ENCODE assay signal across 1 cellular context in genomic region chr18:90396-91193, GRCh38.
TF ChIP-seq lines count a peak whose summit lies in the region.
"Not testable (repeated sequence)": the region's sequence is repeated elsewhere in the genome, so short reads cannot be mapped to it uniquely, and the experiment has no call there.

No MANE protein-coding gene starts in this region.

TF ChIP-seq in HepG2, 621 proteins besides CTCF, POLR2A, EP300 and RAD21 (continued from another document and continues in another):
- TF ChIP-seq, protein P1, sequence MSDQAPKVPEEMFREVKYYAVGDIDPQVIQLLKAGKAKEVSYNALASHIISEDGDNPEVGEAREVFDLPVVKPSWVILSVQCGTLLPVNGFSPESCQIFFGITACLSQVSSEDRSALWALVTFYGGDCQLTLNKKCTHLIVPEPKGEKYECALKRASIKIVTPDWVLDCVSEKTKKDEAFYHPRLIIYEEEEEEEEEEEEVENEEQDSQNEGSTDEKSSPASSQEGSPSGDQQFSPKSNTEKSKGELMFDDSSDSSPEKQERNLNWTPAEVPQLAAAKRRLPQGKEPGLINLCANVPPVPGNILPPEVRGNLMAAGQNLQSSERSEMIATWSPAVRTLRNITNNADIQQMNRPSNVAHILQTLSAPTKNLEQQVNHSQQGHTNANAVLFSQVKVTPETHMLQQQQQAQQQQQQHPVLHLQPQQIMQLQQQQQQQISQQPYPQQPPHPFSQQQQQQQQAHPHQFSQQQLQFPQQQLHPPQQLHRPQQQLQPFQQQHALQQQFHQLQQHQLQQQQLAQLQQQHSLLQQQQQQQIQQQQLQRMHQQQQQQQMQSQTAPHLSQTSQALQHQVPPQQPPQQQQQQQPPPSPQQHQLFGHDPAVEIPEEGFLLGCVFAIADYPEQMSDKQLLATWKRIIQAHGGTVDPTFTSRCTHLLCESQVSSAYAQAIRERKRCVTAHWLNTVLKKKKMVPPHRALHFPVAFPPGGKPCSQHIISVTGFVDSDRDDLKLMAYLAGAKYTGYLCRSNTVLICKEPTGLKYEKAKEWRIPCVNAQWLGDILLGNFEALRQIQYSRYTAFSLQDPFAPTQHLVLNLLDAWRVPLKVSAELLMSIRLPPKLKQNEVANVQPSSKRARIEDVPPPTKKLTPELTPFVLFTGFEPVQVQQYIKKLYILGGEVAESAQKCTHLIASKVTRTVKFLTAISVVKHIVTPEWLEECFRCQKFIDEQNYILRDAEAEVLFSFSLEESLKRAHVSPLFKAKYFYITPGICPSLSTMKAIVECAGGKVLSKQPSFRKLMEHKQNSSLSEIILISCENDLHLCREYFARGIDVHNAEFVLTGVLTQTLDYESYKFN (CRISPR knock-in tag; conservative IDR thresholded peaks at IDR 0.05), result peak; percentile 85
- TF ChIP-seq, protein P2, sequence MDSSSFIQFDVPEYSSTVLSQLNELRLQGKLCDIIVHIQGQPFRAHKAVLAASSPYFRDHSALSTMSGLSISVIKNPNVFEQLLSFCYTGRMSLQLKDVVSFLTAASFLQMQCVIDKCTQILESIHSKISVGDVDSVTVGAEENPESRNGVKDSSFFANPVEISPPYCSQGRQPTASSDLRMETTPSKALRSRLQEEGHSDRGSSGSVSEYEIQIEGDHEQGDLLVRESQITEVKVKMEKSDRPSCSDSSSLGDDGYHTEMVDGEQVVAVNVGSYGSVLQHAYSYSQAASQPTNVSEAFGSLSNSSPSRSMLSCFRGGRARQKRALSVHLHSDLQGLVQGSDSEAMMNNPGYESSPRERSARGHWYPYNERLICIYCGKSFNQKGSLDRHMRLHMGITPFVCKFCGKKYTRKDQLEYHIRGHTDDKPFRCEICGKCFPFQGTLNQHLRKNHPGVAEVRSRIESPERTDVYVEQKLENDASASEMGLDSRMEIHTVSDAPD (CRISPR knock-in tag; IDR thresholded peaks at IDR 0.05), result peak; percentile 47; the same call in 1 of the 2 replicates
- TF ChIP-seq ARNTL (CRISPR knock-in tag; IDR thresholded peaks at IDR 0.05) (peak; percentile 72; the same call in 1 of the 2 replicates), ZNF230 (CRISPR knock-in tag; IDR thresholded peaks at IDR 0.05) (peak; percentile 62; the same call in 1 of the 2 replicates), TEAD3 (CRISPR knock-in tag; optimal IDR thresholded peaks at IDR 0.05; ENCODE audit: borderline replicate concordance) (peak; percentile 41), NR2F6 (CRISPR knock-in tag; IDR thresholded peaks at IDR 0.05) (peak; percentile 32; the same call in 1 of the 2 replicates), ISL2 (CRISPR knock-in tag; IDR thresholded peaks at IDR 0.05) (peak; percentile 54; the same call in 1 of the 2 replicates), SOX5 (CRISPR knock-in tag; IDR thresholded peaks at IDR 0.05; ENCODE audit: borderline replicate concordance) (peak; percentile 60; the same call in 1 of the 2 replicates), ZNF501 (CRISPR knock-in tag; IDR thresholded peaks at IDR 0.05) (peak; percentile 56; the same call in 1 of the 2 replicates), TCF7 (IDR thresholded peaks at IDR 0.05; ENCODE audit: low read depth) (peak; percentile 53), TARDBP (CRISPR knock-in tag; IDR thresholded peaks at IDR 0.05) (0 out of 2 replicates have a peak, but pooled peaks have one; percentile 16), ZBTB38 (CRISPR knock-in tag; IDR thresholded peaks at IDR 0.05) (0 out of 2 replicates have a peak, but pooled peaks have one; percentile 9), MLX (CRISPR knock-in tag; IDR thresholded peaks at IDR 0.05) (0 out of 2 replicates have a peak, but pooled peaks have one; percentile 18), HDAC2 (CRISPR knock-in tag; IDR thresholded peaks at IDR 0.05) (peak; percentile 3; the same call in 1 of the 2 replicates), ZNF687 (CRISPR knock-in tag; IDR thresholded peaks at IDR 0.05) (peak; percentile 70), ERF (CRISPR knock-in tag; IDR thresholded peaks at IDR 0.05) (peak; percentile 35; the same call in 1 of the 2 replicates), ARID5B (CRISPR knock-in tag; IDR thresholded peaks at IDR 0.05) (0 out of 2 replicates have a peak, but pooled peaks have one; percentile 12), FOXC1 (CRISPR knock-in tag; IDR thresholded peaks at IDR 0.05; ENCODE audit: borderline replicate concordance) (0 out of 2 replicates have a peak, but pooled peaks have one; percentile 26), ZKSCAN5 (CRISPR knock-in tag; IDR thresholded peaks at IDR 0.05) (0 out of 2 replicates have a peak, but pooled peaks have one; percentile 56), DPF2 (CRISPR knock-in tag; IDR thresholded peaks at IDR 0.05; ENCODE audit: borderline replicate concordance, low read depth) (0 out of 2 replicates have a peak, but pooled peaks have one; percentile 49), PITX1 (CRISPR knock-in tag; IDR thresholded peaks at IDR 0.05) (peak; percentile 98), CEBPG (CRISPR knock-in tag; IDR thresholded peaks at IDR 0.05) (peak; percentile 28; the same call in 1 of the 2 replicates), MYC (CRISPR knock-in tag; IDR thresholded peaks at IDR 0.05; ENCODE audit: borderline replicate concordance) (peak; percentile 40)
- TF ChIP-seq NR2F6 (IDR thresholded peaks at IDR 0.05), result not testable (repeated sequence)
- TF ChIP-seq, protein P3, sequence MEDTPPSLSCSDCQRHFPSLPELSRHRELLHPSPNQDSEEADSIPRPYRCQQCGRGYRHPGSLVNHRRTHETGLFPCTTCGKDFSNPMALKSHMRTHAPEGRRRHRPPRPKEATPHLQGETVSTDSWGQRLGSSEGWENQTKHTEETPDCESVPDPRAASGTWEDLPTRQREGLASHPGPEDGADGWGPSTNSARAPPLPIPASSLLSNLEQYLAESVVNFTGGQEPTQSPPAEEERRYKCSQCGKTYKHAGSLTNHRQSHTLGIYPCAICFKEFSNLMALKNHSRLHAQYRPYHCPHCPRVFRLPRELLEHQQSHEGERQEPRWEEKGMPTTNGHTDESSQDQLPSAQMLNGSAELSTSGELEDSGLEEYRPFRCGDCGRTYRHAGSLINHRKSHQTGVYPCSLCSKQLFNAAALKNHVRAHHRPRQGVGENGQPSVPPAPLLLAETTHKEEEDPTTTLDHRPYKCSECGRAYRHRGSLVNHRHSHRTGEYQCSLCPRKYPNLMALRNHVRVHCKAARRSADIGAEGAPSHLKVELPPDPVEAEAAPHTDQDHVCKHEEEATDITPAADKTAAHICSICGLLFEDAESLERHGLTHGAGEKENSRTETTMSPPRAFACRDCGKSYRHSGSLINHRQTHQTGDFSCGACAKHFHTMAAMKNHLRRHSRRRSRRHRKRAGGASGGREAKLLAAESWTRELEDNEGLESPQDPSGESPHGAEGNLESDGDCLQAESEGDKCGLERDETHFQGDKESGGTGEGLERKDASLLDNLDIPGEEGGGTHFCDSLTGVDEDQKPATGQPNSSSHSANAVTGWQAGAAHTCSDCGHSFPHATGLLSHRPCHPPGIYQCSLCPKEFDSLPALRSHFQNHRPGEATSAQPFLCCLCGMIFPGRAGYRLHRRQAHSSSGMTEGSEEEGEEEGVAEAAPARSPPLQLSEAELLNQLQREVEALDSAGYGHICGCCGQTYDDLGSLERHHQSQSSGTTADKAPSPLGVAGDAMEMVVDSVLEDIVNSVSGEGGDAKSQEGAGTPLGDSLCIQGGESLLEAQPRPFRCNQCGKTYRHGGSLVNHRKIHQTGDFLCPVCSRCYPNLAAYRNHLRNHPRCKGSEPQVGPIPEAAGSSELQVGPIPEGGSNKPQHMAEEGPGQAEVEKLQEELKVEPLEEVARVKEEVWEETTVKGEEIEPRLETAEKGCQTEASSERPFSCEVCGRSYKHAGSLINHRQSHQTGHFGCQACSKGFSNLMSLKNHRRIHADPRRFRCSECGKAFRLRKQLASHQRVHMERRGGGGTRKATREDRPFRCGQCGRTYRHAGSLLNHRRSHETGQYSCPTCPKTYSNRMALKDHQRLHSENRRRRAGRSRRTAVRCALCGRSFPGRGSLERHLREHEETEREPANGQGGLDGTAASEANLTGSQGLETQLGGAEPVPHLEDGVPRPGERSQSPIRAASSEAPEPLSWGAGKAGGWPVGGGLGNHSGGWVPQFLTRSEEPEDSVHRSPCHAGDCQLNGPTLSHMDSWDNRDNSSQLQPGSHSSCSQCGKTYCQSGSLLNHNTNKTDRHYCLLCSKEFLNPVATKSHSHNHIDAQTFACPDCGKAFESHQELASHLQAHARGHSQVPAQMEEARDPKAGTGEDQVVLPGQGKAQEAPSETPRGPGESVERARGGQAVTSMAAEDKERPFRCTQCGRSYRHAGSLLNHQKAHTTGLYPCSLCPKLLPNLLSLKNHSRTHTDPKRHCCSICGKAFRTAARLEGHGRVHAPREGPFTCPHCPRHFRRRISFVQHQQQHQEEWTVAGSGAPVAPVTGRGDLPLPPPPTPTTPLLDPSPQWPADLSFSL (CRISPR knock-in tag; IDR thresholded peaks at IDR 0.05), result 0 out of 2 replicates have a peak, but pooled peaks have one; percentile 20
- TF ChIP-seq, protein P4, sequence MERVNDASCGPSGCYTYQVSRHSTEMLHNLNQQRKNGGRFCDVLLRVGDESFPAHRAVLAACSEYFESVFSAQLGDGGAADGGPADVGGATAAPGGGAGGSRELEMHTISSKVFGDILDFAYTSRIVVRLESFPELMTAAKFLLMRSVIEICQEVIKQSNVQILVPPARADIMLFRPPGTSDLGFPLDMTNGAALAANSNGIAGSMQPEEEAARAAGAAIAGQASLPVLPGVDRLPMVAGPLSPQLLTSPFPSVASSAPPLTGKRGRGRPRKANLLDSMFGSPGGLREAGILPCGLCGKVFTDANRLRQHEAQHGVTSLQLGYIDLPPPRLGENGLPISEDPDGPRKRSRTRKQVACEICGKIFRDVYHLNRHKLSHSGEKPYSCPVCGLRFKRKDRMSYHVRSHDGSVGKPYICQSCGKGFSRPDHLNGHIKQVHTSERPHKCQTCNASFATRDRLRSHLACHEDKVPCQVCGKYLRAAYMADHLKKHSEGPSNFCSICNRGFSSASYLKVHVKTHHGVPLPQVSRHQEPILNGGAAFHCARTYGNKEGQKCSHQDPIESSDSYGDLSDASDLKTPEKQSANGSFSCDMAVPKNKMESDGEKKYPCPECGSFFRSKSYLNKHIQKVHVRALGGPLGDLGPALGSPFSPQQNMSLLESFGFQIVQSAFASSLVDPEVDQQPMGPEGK (CRISPR knock-in tag; IDR thresholded peaks at IDR 0.05), result 0 out of 2 replicates have a peak, but pooled peaks have one; percentile 19
